Comparison of ENCODE assay signal across 20 cellular contexts in the genomic region with DNA sequence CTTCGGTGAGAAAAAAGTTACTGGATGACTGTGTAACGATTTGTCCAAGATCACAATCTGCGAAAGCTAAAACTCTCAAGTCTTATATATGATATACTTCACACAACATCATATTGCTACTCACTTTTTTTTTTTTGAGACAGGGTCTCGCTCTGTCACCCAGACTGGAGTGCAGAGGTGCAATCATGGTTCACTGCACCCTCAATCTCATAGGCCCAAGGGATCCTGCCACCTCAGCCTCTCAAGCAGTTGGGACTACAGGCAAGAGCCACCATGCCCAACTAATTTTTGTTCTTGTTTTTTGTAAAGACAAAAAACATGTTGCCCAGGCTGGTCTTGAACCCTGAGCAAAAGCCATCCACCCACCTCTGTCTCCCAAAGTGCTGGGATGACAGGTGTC.
"Had no signal": no experiment of that assay in that cellular context is flagged by ENCODE, and none has a peak within 500 bp of the region (broad histone marks: within the 10 kb centered on the region; RNA-seq: fewer than 3 reads in every experiment).

No MANE protein-coding gene starts in this region.

- H3K27me3 ChIP-seq: MG63, SJCRH30 had no signal

- H3K27ac ChIP-seq: KMS-11, PC-9, RWPE1, SJCRH30, SK-N-MC had no signal

- ATAC-seq: Panc1, SK-N-SH treated with all-trans-retinoic acid at 6 μM for 48 hours had no signal

- DNase-seq: Kasumi-1, MG63, NCI-H1048, NCI-H1436, NCI-H1694, NCI-H187, NCI-H1930, NCI-H2107, NCI-H226, NCI-H510A, NCI-H526 treated with DMSO at 0.1 percent for 48 hours, SHP77, SIG-M5 had no signal

- H2AFZ ChIP-seq: PC-9 had no signal

- H3K4me2 ChIP-seq: KMS-11, PC-9 had no signal

- H3K36me3 ChIP-seq: MG63, SJCRH30 had no signal

- H3K9ac ChIP-seq: KMS-11 had no signal

- H3K9me3 ChIP-seq: MG63, SJCRH30 had no signal

- H3K4me3 ChIP-seq: MG63, PC-9, SJCRH30, SK-N-MC had no signal
